8 cellular contexts compared by ENCODE assay signal in genomic region chr4:113761682-113762060, GRCh38. TPM values are rescaled to one million over a fixed set of nuclear protein-coding genes. Genes with fewer than 3 reads are reported as not detected.
DNase-seq lines count a peak whose midpoint lies in the region; ATAC-seq and TF ChIP-seq lines count a peak whose summit lies in the region.

CAMK2D (minus strand) TSS chr4:113761738; CDS start chr4:113761068, 670 bp downstream.

- intact Hi-C loops in activated CD8-positive, alpha-beta T cell treated with anti-CD3 and anti-CD28 coated beads for 36 hours (cut with micrococcal nuclease), result loop anchor here (2.0 to 10.0 kb wide), 6 partner anchors 79 to 369 kb away; no protein-coding TSS in a partner anchor

- ATAC-seq in GM19328 (IDR thresholded peaks at IDR 0.05; ENCODE audit: unreplicated experiment) (peak; percentile 35), HG03460 (IDR thresholded peaks at IDR 0.05; ENCODE audit: unreplicated experiment) (peak; percentile 47)
- ATAC-seq in activated CD8-positive, alpha-beta T cell treated with anti-CD3 and anti-CD28 coated beads for 36 hours, result peak; percentile 54

- no peak for TF ChIP-seq CTCF in activated CD8-positive, alpha-beta T cell treated with anti-CD3 and anti-CD28 coated beads for 36 hours (IDR thresholded peaks at IDR 0.05)

- no peaks in the 10 kb centered on the region for H3K27me3 Mint-ChIP-seq in activated CD8-positive, alpha-beta T cell treated with anti-CD3 and anti-CD28 coated beads for 36 hours

- no peaks in the 10 kb centered on the region for H3K9me3 ChIP-seq in BLaER1 treated with 17β-estradiol and CSF1 and Interleukin-3, amounts not matched to agents 10 nM and 100 nM (replicated peaks in 1 of 11)

- no peaks in the 10 kb centered on the region for H3K27me3 ChIP-seq in BLaER1 treated with 17β-estradiol and CSF1 and Interleukin-3, amounts not matched to agents 10 nM and 100 nM

- peak; percentile 90 for DNase-seq in NCI-H69 (lab: John Stamatoyannopoulos, UW)
- peak; percentile 88 for DNase-seq in activated CD8-positive, alpha-beta T cell treated with anti-CD3 and anti-CD28 coated beads for 36 hours
- peak; percentile 68 for DNase-seq in effector CD8-positive, alpha-beta T cell (lab: John Stamatoyannopoulos, UW)
- DNase-seq in lung microvascular endothelial cell (ENCODE audit: low read depth in 2 of 2), result peak; percentile 88 to 93
- peak; percentile 66 to 86 (median 86) for DNase-seq in stimulated activated CD4-positive, alpha-beta T cell treated with anti-CD3 and anti-CD28 coated beads, TNF-alpha, amount 100 ng/mL, for 4 hours (ENCODE audit: low read depth in 3 of 3)

- peaks cover 18 to 35% (median 26%) of the 10 kb centered on the region in 10 experiments for H3K4me1 ChIP-seq in BLaER1 treated with 17β-estradiol and CSF1 and Interleukin-3, amounts not matched to agents 10 nM and 100 nM

- H3K4me1 Mint-ChIP-seq in activated CD8-positive, alpha-beta T cell treated with anti-CD3 and anti-CD28 coated beads for 36 hours (ENCODE audit: low read depth), result peaks cover 45% of the 10 kb centered on the region

- CTCF ChIA-PET in activated CD8-positive, alpha-beta T cell treated with anti-CD3 and anti-CD28 coated beads for 36 hours (lab: Charles Lee), result interaction anchor here (1.4 to 3.4 kb wide), 2 partner anchors 214 kb away, joined by 3 to 20 read pairs; no protein-coding TSS in a partner anchor

- peak within 1 kb of the TSS; percentile 90 to 96 (median 93) for H3K9ac ChIP-seq in BLaER1 treated with 17β-estradiol and CSF1 and Interleukin-3, amounts not matched to agents 10 nM and 100 nM

- H3K4me3 ChIP-seq in BLaER1 treated with 17β-estradiol and CSF1 and Interleukin-3, amounts not matched to agents 10 nM and 100 nM, result peak within 1 kb of the TSS; percentile 81 to 97 (median 94)

- H3K27ac ChIP-seq in BLaER1 treated with 17β-estradiol and CSF1 and Interleukin-3, amounts not matched to agents 10 nM and 100 nM, result peak within 1 kb of the TSS; percentile 87 to 98 (median 95)

- H4K20me1 ChIP-seq in BLaER1 treated with 17β-estradiol and CSF1 and Interleukin-3, amounts not matched to agents 10 nM and 100 nM, result peaks cover 0 to 25% (median 0%) of the 10 kb centered on the region in 11 experiments; a peak in 6 of 22 replicates

- H3K27ac Mint-ChIP-seq in activated CD8-positive, alpha-beta T cell treated with anti-CD3 and anti-CD28 coated beads for 36 hours, result peak within 1 kb of the TSS; percentile 98

- H3K4me2 ChIP-seq in BLaER1 treated with 17β-estradiol and CSF1 and Interleukin-3, amounts not matched to agents 10 nM and 100 nM, result peak within 1 kb of the TSS; percentile 77 to 95 (median 85)

- peak within 1 kb of the TSS; percentile 98 for H3K4me3 Mint-ChIP-seq in activated CD8-positive, alpha-beta T cell treated with anti-CD3 and anti-CD28 coated beads for 36 hours

- peaks cover 30% of the 10 kb centered on the region for H3K36me3 Mint-ChIP-seq in activated CD8-positive, alpha-beta T cell treated with anti-CD3 and anti-CD28 coated beads for 36 hours (ENCODE audit: low read depth)

- POLR2A ChIA-PET in activated CD8-positive, alpha-beta T cell treated with anti-CD3 and anti-CD28 coated beads for 36 hours (lab: Charles Lee), result interaction anchor here (1.0 to 1.5 kb wide), 6 partner anchors 8 to 214 kb away, joined by 3 to 12 read pairs (median 4); no protein-coding TSS in a partner anchor

- peaks cover 0 to 10% (median 0%) of the 10 kb centered on the region in 11 experiments; a peak in 7 of 22 replicates for H3K36me3 ChIP-seq in BLaER1 treated with 17β-estradiol and CSF1 and Interleukin-3, amounts not matched to agents 10 nM and 100 nM

- H3K9me3 Mint-ChIP-seq in activated CD8-positive, alpha-beta T cell treated with anti-CD3 and anti-CD28 coated beads for 36 hours, result no peaks in the 10 kb centered on the region

RNA-seq across cellular contexts. Expression of gene CAMK2D, which starts in this region (rescaled TPM):
- 10 to 100 TPM; 62.8 to 66.1 TPM for total RNA-seq in activated CD8-positive, alpha-beta T cell treated with anti-CD3 and anti-CD28 coated beads for 36 hours
- total RNA-seq in lung microvascular endothelial cell, result 32.5 and 38.1 TPM in 2 replicates

Comparison
In these comparisons a context has a peak if more than half of its experiments do, and no peak if none do; other contexts are left out.
1. Peak in every context shown above with its lines: DNase-seq, ATAC-seq, H3K4me3 ChIP-seq and H3K27ac ChIP-seq.